In genomic region chr14:75986439-75986765, GRCh38 we compare ENCODE assay signal across 8 cellular contexts. TPM values are rescaled to one million over a fixed set of nuclear protein-coding genes. Genes with fewer than 3 reads are reported as not detected.
A peak's percentile ranks its signal among the peaks of the same experiment; 100 is the strongest.
DNase-seq lines count a peak whose midpoint lies in the region; ATAC-seq and TF ChIP-seq lines count a peak whose summit lies in the region.

No MANE protein-coding gene starts in this region.

- TF ChIP-seq POLR2A in gastroesophageal sphincter (IDR thresholded peaks at IDR 0.05) = no peak
- no peak for TF ChIP-seq POLR2A in gastrocnemius medialis (IDR thresholded peaks at IDR 0.05)

- H3F3A ChIP-seq in GM23248 (ENCODE audit: insufficient read depth) = 0 out of 2 replicates have a peak, but pooled peaks cover 5% of the 10 kb centered on the region

- H3K27ac ChIP-seq in GM23248 = peak overlapping the region; percentile 77; the same call in 1 of the 2 replicates
- H3K27ac ChIP-seq in WERI-Rb-1 = peak overlapping the region; percentile 44; the same call in 1 of the 2 replicates
- H3K27ac ChIP-seq in gastroesophageal sphincter = peak overlapping the region in 3 of 4 donors; percentile 93 to 98 (median 97)
- peak overlapping the region; percentile 77 to 84 (median 83) for H3K27ac ChIP-seq in gastrocnemius medialis

- WGBS in GM23248 (ENCODE audit: low coverage in 1 of 2, low lambda C conversion rate in 2 of 2, missing lambda C conversion rate in 2 of 2), 2 experiments = 19 to 20% methylated on average over 6 of the region's 6 CpGs
- 0 to 19% methylated on average over 5 to 6 of the region's 6 CpGs for whole genome bisulfite sequencing in gastroesophageal sphincter (ENCODE audit: low coverage in 1 of 2), 2 donors

- peak overlapping the region; percentile 97 for H3K9ac ChIP-seq in GM23248

- no peaks in the 10 kb centered on the region for H3K9me2 ChIP-seq in GM23248 (ENCODE audit: insufficient read depth)

- peak overlapping the region; percentile 93 for H3K4me2 ChIP-seq in GM23248 (ENCODE audit: unreplicated experiment)

- H2AFZ ChIP-seq in GM23248 = peak overlapping the region; percentile 81

- H3K27me3 ChIP-seq in GM23248 (replicated peaks; ENCODE audit: insufficient read depth) = no peaks in the 10 kb centered on the region
- H3K27me3 ChIP-seq in WERI-Rb-1 (ENCODE audit: insufficient read depth, low read depth, severe bottlenecking) = no peaks in the 10 kb centered on the region
- H3K27me3 ChIP-seq in gastroesophageal sphincter = no peaks in the 10 kb centered on the region
- no peaks in the 10 kb centered on the region for H3K27me3 ChIP-seq in gastrocnemius medialis

- H3K4me3 ChIP-seq in GM23248 (peak overlapping the region; percentile 99), WERI-Rb-1 (ENCODE audit: low read depth, low read length) (peak overlapping the region; percentile 88), gastroesophageal sphincter (peak overlapping the region; percentile 94 to 98), gastrocnemius medialis (peak overlapping the region; percentile 75 to 91 (median 81))

- ATAC-seq in gastroesophageal sphincter = no peak
- no peak for ATAC-seq in gastrocnemius medialis
- no peak for ATAC-seq in HG02763 (IDR thresholded peaks at IDR 0.05; ENCODE audit: unreplicated experiment)
- no peak for ATAC-seq in GM21576 (IDR thresholded peaks at IDR 0.05; ENCODE audit: unreplicated experiment)

- H3K4me1 ChIP-seq in GM23248 (ENCODE audit: insufficient read depth) (peaks cover 17% of the 10 kb centered on the region), gastroesophageal sphincter (peaks cover 4 to 70% (median 12%) of the 10 kb centered on the region in 3 donors), gastrocnemius medialis (peaks cover 26 to 31% of the 10 kb centered on the region in 2 donors)

- no peak for TF ChIP-seq CTCF in WERI-Rb-1 (IDR thresholded peaks at IDR 0.05; ENCODE audit: low read depth, low read length)
- TF ChIP-seq CTCF in gastroesophageal sphincter (IDR thresholded peaks at IDR 0.05) = no peak
- no peak for TF ChIP-seq CTCF in gastrocnemius medialis (IDR thresholded peaks at IDR 0.05 in 4 of 5, conservative IDR thresholded peaks at IDR 0.05 in 1 of 5)

- no peak for TF ChIP-seq EP300 in gastroesophageal sphincter (IDR thresholded peaks at IDR 0.05)

- intact Hi-C loops in gastrocnemius medialis (cut with DNase I; ENCODE audit: low total_unique reads) = loop anchor here (5.0 to 10.0 kb wide), 2 partner anchors 166 to 1102 kb away; partner anchors contain the start of genes DLST and GPATCH2L

- in situ Hi-C loops in GM23248 (cut with MboI) = loop anchor here (10.0 kb wide), 1 partner anchor 272 kb away; no protein-coding TSS in a partner anchor
- in situ Hi-C loops in gastrocnemius medialis (cut with MboI; ENCODE audit: low sequenced_read_pairs in 4 of 4) = loop anchor here in 3 of 4 donors (5.0 to 10.0 kb wide), 3 partner anchors 192 to 279 kb away; no protein-coding TSS in a partner anchor

- H3K36me3 ChIP-seq in GM23248 (ENCODE audit: low read depth) (no peaks in the 10 kb centered on the region), WERI-Rb-1 (peaks cover 5% of the 10 kb centered on the region), gastroesophageal sphincter (peaks cover 0 to 25% of the 10 kb centered on the region in 2 donors), gastrocnemius medialis (no peaks in the 10 kb centered on the region)

- H3K79me2 ChIP-seq in GM23248 (ENCODE audit: insufficient read depth) = peaks cover 21% of the 10 kb centered on the region

- no peaks in the 10 kb centered on the region for H3K9me3 ChIP-seq in GM23248 (ENCODE audit: low read depth)
- no peaks in the 10 kb centered on the region for H3K9me3 ChIP-seq in WERI-Rb-1 (ENCODE audit: severe bottlenecking)
- H3K9me3 ChIP-seq in gastroesophageal sphincter = no peaks in the 10 kb centered on the region
- H3K9me3 ChIP-seq in gastrocnemius medialis = no peaks in the 10 kb centered on the region

- no peak for DNase-seq in GM23248
- no peak for DNase-seq in WERI-Rb-1
- DNase-seq in gastrocnemius medialis = no peak
- no peak for DNase-seq in NCI-H1092 treated with DMSO at 0.1 percent for 48 hours (lab: John Stamatoyannopoulos, UW)
- DNase-seq in A172 (ENCODE audit: low spot score) = no peak

- no peaks in the 10 kb centered on the region for H4K20me1 ChIP-seq in GM23248 (ENCODE audit: insufficient read depth)

RNA-seq across cellular contexts. Expression of gene IFT43, which starts 0.8 kb away (rescaled TPM):
- 40.5 and 41.4 TPM in 2 replicates for total RNA-seq in GM23248 (2014; rRNA removed; shearing (Covaris generic))
- polyA plus RNA-seq in GM23248 (2016; fragmentation: Nextera tagmentation; extraction: Ambion mirVana) = 67.9 and 74.1 TPM in 2 replicates
- total RNA-seq in gastroesophageal sphincter = 10 to 100 TPM; 39.7 to 51.6 (median 43.6) TPM
- 10 to 100 TPM in 3 of 4 donors, 1 to 10 TPM in 1; 8.7 to 18.1 (median 14.2) TPM for total RNA-seq in gastrocnemius medialis
- total RNA-seq in A172 (2014; rRNA removed; shearing (Covaris generic)) = 35.1 and 56.1 TPM in 2 replicates

RNA-seq across cellular contexts. Expression of gene TGFB3, which starts 4.6 kb away (rescaled TPM):
- 3.2 and 3.9 TPM in 2 replicates for total RNA-seq in GM23248 (2014; rRNA removed; shearing (Covaris generic))
- polyA plus RNA-seq in GM23248 (2016; fragmentation: Nextera tagmentation; extraction: Ambion mirVana) = 3.7 and 4.0 TPM in 2 replicates
- total RNA-seq in gastroesophageal sphincter (10 to 100 TPM; 24.1 to 38.3 (median 27.6) TPM), gastrocnemius medialis (100 to 1,000 TPM in 1 of 4 donors, 10 to 100 TPM in 3; 28.3 to 102 (median 60.8) TPM)
- 2.1 and 2.3 TPM in 2 replicates for total RNA-seq in A172 (2014; rRNA removed; shearing (Covaris generic))

Comparison
In these comparisons a context has a peak if more than half of its experiments do, and no peak if none do; other contexts are left out.
1. H3K27ac ChIP-seq: peak in every context shown above with its lines; median percentile 97 in gastroesophageal sphincter; 83 in gastrocnemius medialis; 77 in GM23248; 44 in WERI-Rb-1.